ENCODE assay signal across 19 cellular contexts in genomic region chr6:50850860-50851259, GRCh38. TPM values are rescaled to one million over a fixed set of nuclear protein-coding genes. Genes with fewer than 3 reads are reported as not detected.
DNase-seq lines count a peak whose midpoint lies in the region; FAIRE-seq and TF ChIP-seq lines count a peak whose summit lies in the region.
"Had no signal": no experiment of that assay in that cellular context is flagged by ENCODE, and none has a peak within 500 bp of the region (broad histone marks: within the 10 kb centered on the region; RNA-seq: fewer than 3 reads in every experiment).

No MANE protein-coding gene starts in this region.

- no peak overlapping the region for H2AK5ac ChIP-seq in H1 (ENCODE audit: low read depth, low read length)

- H3K9ac ChIP-seq in H1 (replicated peaks in 1 of 4; ENCODE audit: extremely low read depth in 1 of 4, low read depth in 3 of 4, low read length in 3 of 4), result no peak overlapping the region
- H3K9ac ChIP-seq in smooth muscle cell (ENCODE audit: low read depth), result no peak overlapping the region

- H4K20me1 ChIP-seq in H1 (replicated peaks in 1 of 2; ENCODE audit: control insufficient read depth in 1 of 2, insufficient read depth in 2 of 2, low read length in 2 of 2), result peaks cover 3 to 7% of the 10 kb centered on the region in 2 experiments
- H4K20me1 ChIP-seq in smooth muscle cell (ENCODE audit: low read depth), result no peaks in the 10 kb centered on the region

- peak overlapping the region; percentile 19 to 53 (median 38); a peak in 6 of 8 replicates for H3K4me3 ChIP-seq in H1 (ENCODE audit: extremely low read depth in 1 of 4, insufficient read depth in 2 of 4, low read depth in 3 of 4, low read length in 4 of 4)
- H3K4me3 ChIP-seq in mesodermal cell (ENCODE audit: extremely low read depth, insufficient read depth, low read length, poor library complexity, severe bottlenecking), result peak overlapping the region; percentile 28
- peak overlapping the region; percentile 40 for H3K4me3 ChIP-seq in smooth muscle cell

- CTCF ChIA-PET in H1 (lab: Charles Lee; ENCODE audit: partially characterized antibody) (interaction anchor here (0.6 to 2.0 kb wide), 9 partner anchors 8 to 659 kb away, joined by 3 to 8 read pairs (median 4); no protein-coding TSS in a partner anchor), RWPE1 (lab: Yijun Ruan, JAX) (interaction anchor here (0.5 kb wide), 1 partner anchor 31 kb away, joined by 4 read pairs; no protein-coding TSS in a partner anchor)

- H3K4me2 ChIP-seq in H1 (ENCODE audit: insufficient read depth in 1 of 2, low read depth in 2 of 2, low read length in 2 of 2), result peak overlapping the region; percentile 75 to 91
- peak overlapping the region; percentile 86 for H3K4me2 ChIP-seq in smooth muscle cell

- H3K27ac ChIP-seq in H1 (ENCODE audit: low read depth, low read length), result no peak overlapping the region
- no peak overlapping the region for H3K27ac ChIP-seq in mesodermal cell (ENCODE audit: low read depth, low read length, severe bottlenecking)
- no peak overlapping the region for H3K27ac ChIP-seq in smooth muscle cell (ENCODE audit: low read depth)
- no peak overlapping the region for H3K27ac ChIP-seq in RWPE1

- WGBS in H1 (ENCODE audit: extremely low coverage in 1 of 2, insufficient coverage in 1 of 2, insufficient read length in 1 of 2, insufficient replicate concordance in 2 of 2, low coverage in 1 of 2, low lambda C conversion rate in 2 of 2, missing lambda C conversion rate in 1 of 2), 2 experiments, result 3% methylated on average over 16 of the region's 16 CpGs; no CpG with 5 or more reads in 1 of the 2 experiments
- 1 to 3% methylated on average over 14 to 15 of the region's 16 CpGs for WGBS in mesodermal cell (ENCODE audit: insufficient coverage in 2 of 2), 2 experiments
- 4% methylated on average over 16 of the region's 16 CpGs for WGBS in smooth muscle cell (ENCODE audit: low lambda C conversion rate)

- no peaks in the 10 kb centered on the region for H3K79me2 ChIP-seq in H1 (ENCODE audit: control insufficient read depth in 1 of 2, insufficient read depth in 2 of 2, low read length in 2 of 2)
- H3K79me2 ChIP-seq in smooth muscle cell (ENCODE audit: low read depth), result no peaks in the 10 kb centered on the region

- no peak overlapping the region for H3K23ac ChIP-seq in H1 (ENCODE audit: insufficient read length)

- H3K23me2 ChIP-seq in H1 (ENCODE audit: low read depth, low read length), result peaks cover 8% of the 10 kb centered on the region; the same call in 1 of the 2 replicates

- H4K8ac ChIP-seq in H1 (ENCODE audit: extremely low read depth, insufficient read depth, low read length), result no peak overlapping the region

- H4K5ac ChIP-seq in H1 (ENCODE audit: insufficient read length, low read depth, low read length), result no peak overlapping the region

- H3K27ac Mint-ChIP-seq in activated T-helper 2 cell treated with anti-CD3 and anti-CD28 coated beads, Interferon-gamma antibody, Interleukin-2, Interleukin-4, amounts not matched to agents 10 μg/mL and 5 μg/mL and 100 μg/mL, durations not matched to agents 14 hours and 24 hours and 36 hours, result no peak overlapping the region
- H3K27ac Mint-ChIP-seq: activated T-helper 1 cell treated with anti-CD3 and anti-CD28 coated beads, Interleukin-12 subunit alpha, Interleukin-12 subunit beta, Interleukin-2, Interleukin-4 antibody, amounts not matched to agents 30 ng/mL and 10 ng/mL and 1 ng/mL, durations not matched to agents 14 hours and 24 hours and 36 hours had no signal

- POLR2A ChIA-PET in H1 (lab: Charles Lee; ENCODE audit: partially characterized antibody) (no interaction called here), RWPE1 (lab: Yijun Ruan, JAX; ENCODE audit: low non-redundant PET) (no interaction called here)

- no peak overlapping the region for H2BK20ac ChIP-seq in H1 (ENCODE audit: low read length)

- no peak for TF ChIP-seq POLR2A in H1 (IDR thresholded peaks at IDR 0.05; ENCODE audit: control extremely low read depth in 1 of 2, low read depth in 2 of 2, low read length in 2 of 2)

- H2BK15ac ChIP-seq in H1 (ENCODE audit: low read length), result no peak overlapping the region

- H3K27me3 ChIP-seq in H1 (replicated peaks in 1 of 4; ENCODE audit: control insufficient read depth in 3 of 4, extremely low read depth in 1 of 4, insufficient read depth in 3 of 4, low read length in 3 of 4) (peaks cover 63 to 84% (median 71%) of the 10 kb centered on the region in 4 experiments), smooth muscle cell (ENCODE audit: low read depth) (peaks cover 100% of the 10 kb centered on the region)

- H3K4me1 ChIP-seq in H1 (replicated peaks in 1 of 4; ENCODE audit: control insufficient read depth in 3 of 4, insufficient read depth in 4 of 4, low read length in 3 of 4) (peaks cover 20 to 26% (median 24%) of the 10 kb centered on the region in 4 experiments), mesodermal cell (ENCODE audit: control insufficient read depth, insufficient read depth, low read length, poor library complexity, severe bottlenecking) (peaks cover 7% of the 10 kb centered on the region), smooth muscle cell (ENCODE audit: low read depth) (peaks cover 18% of the 10 kb centered on the region)

- no peaks in the 10 kb centered on the region for H3K9me3 ChIP-seq in H1 (ENCODE audit: insufficient read depth in 2 of 2, low read depth in 1 of 2, low read length in 1 of 2)
- H3K9me3 ChIP-seq in mesodermal cell (ENCODE audit: control insufficient read depth, low read length), result no peaks in the 10 kb centered on the region
- H3K9me3 ChIP-seq in smooth muscle cell (replicated peaks; ENCODE audit: low read depth), result no peaks in the 10 kb centered on the region

- no peaks in the 10 kb centered on the region for H3K4me1 Mint-ChIP-seq in activated T-helper 2 cell treated with anti-CD3 and anti-CD28 coated beads, Interferon-gamma antibody, Interleukin-2, Interleukin-4, amounts not matched to agents 10 μg/mL and 5 μg/mL and 100 μg/mL, durations not matched to agents 14 hours and 24 hours and 36 hours (ENCODE audit: low read depth)

- H2BK12ac ChIP-seq in H1 (ENCODE audit: low read depth, low read length), result peak overlapping the region; percentile 35

- H3K18ac ChIP-seq in H1 (ENCODE audit: extremely low read depth, low read length), result no peak overlapping the region

- H3K9me3 Mint-ChIP-seq in activated T-helper 2 cell treated with anti-CD3 and anti-CD28 coated beads, Interferon-gamma antibody, Interleukin-2, Interleukin-4, amounts not matched to agents 10 μg/mL and 5 μg/mL and 100 μg/mL, durations not matched to agents 14 hours and 24 hours and 36 hours, result no peaks in the 10 kb centered on the region

- no peak overlapping the region for H2BK120ac ChIP-seq in H1 (replicated peaks; ENCODE audit: low read depth, low read length)

- H3K79me1 ChIP-seq in H1 (ENCODE audit: low read depth, low read length), result no peaks in the 10 kb centered on the region

- H4K91ac ChIP-seq in H1 (replicated peaks; ENCODE audit: insufficient read length, low read length), result no peak overlapping the region

- no peak overlapping the region for H2BK5ac ChIP-seq in H1 (ENCODE audit: low read depth, low read length)

- H3K36me3 ChIP-seq in H1 (ENCODE audit: control insufficient read depth in 2 of 4, insufficient read depth in 4 of 4, low read length in 3 of 4), result no peaks in the 10 kb centered on the region
- H3K36me3 ChIP-seq in mesodermal cell (ENCODE audit: control insufficient read depth, insufficient read depth, low read length), result no peaks in the 10 kb centered on the region
- H3K36me3 ChIP-seq in smooth muscle cell (ENCODE audit: low read depth), result no peaks in the 10 kb centered on the region

- H3K4ac ChIP-seq in H1 (replicated peaks; ENCODE audit: insufficient read length, low read depth, low read length), result no peak overlapping the region

- intact Hi-C loops in activated T-helper 2 cell treated with anti-CD3 and anti-CD28 coated beads, Interferon-gamma antibody, Interleukin-2, Interleukin-4, amounts not matched to agents 10 μg/mL and 5 μg/mL and 100 μg/mL, durations not matched to agents 14 hours and 24 hours and 36 hours (cut with micrococcal nuclease), result no loop called here

- no peak overlapping the region for H3K4me3 Mint-ChIP-seq in activated T-helper 2 cell treated with anti-CD3 and anti-CD28 coated beads, Interferon-gamma antibody, Interleukin-2, Interleukin-4, amounts not matched to agents 10 μg/mL and 5 μg/mL and 100 μg/mL, durations not matched to agents 14 hours and 24 hours and 36 hours (ENCODE audit: low read depth)
- H3K4me3 Mint-ChIP-seq: activated T-helper 1 cell treated with anti-CD3 and anti-CD28 coated beads, Interleukin-12 subunit alpha, Interleukin-12 subunit beta, Interleukin-2, Interleukin-4 antibody, amounts not matched to agents 30 ng/mL and 10 ng/mL and 1 ng/mL, durations not matched to agents 14 hours and 24 hours and 36 hours had no signal

- FAIRE-seq in H1 (lab: Jason Lieb, UNC), result no peak
- FAIRE-seq: GM18507 had no signal

- H3F3A ChIP-seq in smooth muscle cell (ENCODE audit: low read depth), result no peaks in the 10 kb centered on the region

- no peak overlapping the region for H3K14ac ChIP-seq in H1 (ENCODE audit: insufficient read length)

- no peaks in the 10 kb centered on the region for H3K36me3 Mint-ChIP-seq in activated T-helper 2 cell treated with anti-CD3 and anti-CD28 coated beads, Interferon-gamma antibody, Interleukin-2, Interleukin-4, amounts not matched to agents 10 μg/mL and 5 μg/mL and 100 μg/mL, durations not matched to agents 14 hours and 24 hours and 36 hours (ENCODE audit: low read depth)

- no peak for TF ChIP-seq RAD21 in H1 (IDR thresholded peaks at IDR 0.05 in 1 of 2, conservative IDR thresholded peaks at IDR 0.05 in 1 of 2; ENCODE audit: low read depth in 2 of 2, low read length in 2 of 2)

- no peak for TF ChIP-seq CTCF in H1 (IDR thresholded peaks at IDR 0.05; ENCODE audit: control extremely low read depth in 1 of 3, insufficient read depth in 1 of 3, low read depth in 1 of 3, low read length in 3 of 3)
- TF ChIP-seq CTCF in smooth muscle cell (IDR thresholded peaks at IDR 0.05; ENCODE audit: borderline replicate concordance, insufficient read depth, poor library complexity, severe bottlenecking), result no peak
- no peak for TF ChIP-seq CTCF in RWPE1 (conservative IDR thresholded peaks at IDR 0.05; ENCODE audit: low read depth)

- peaks cover 61% of the 10 kb centered on the region for H3K27me3 Mint-ChIP-seq in activated T-helper 2 cell treated with anti-CD3 and anti-CD28 coated beads, Interferon-gamma antibody, Interleukin-2, Interleukin-4, amounts not matched to agents 10 μg/mL and 5 μg/mL and 100 μg/mL, durations not matched to agents 14 hours and 24 hours and 36 hours (ENCODE audit: low read depth)

- no peak for TF ChIP-seq EP300 in H1 (IDR thresholded peaks at IDR 0.05; ENCODE audit: borderline replicate concordance in 1 of 2, low read depth in 2 of 2, low read length in 2 of 2)

- DNase-seq in DMS53 (lab: John Stamatoyannopoulos, UW), result peak; percentile 55
- DNase-seq in DMS53 treated with DMSO at 0.1 percent for 48 hours (lab: John Stamatoyannopoulos, UW; ENCODE audit: unreplicated experiment), result no peak
- no peak for DNase-seq in H1 (ENCODE audit: low read depth in 1 of 2, low spot score in 2 of 2)
- no peak for DNase-seq in smooth muscle cell (lab: John Stamatoyannopoulos, UW; ENCODE audit: unreplicated experiment)
- no peak for DNase-seq in DMS 273 (lab: John Stamatoyannopoulos, UW; ENCODE audit: unreplicated experiment)
- no peak for DNase-seq in activated T-helper 2 cell treated with anti-CD3 and anti-CD28 coated beads, Interferon-gamma antibody, Interleukin-2, Interleukin-4, amounts not matched to agents 10 μg/mL and 5 μg/mL and 100 μg/mL, durations not matched to agents 14 hours and 24 hours and 36 hours (ENCODE audit: low spot score)
- DNase-seq in RWPE1 (ENCODE audit: low spot score), result no peak
- DNase-seq: 8988T; activated CD4-positive, alpha-beta T cell treated with anti-CD3 and anti-CD28 coated beads, Interleukin-2, amount 50 U/mL, for 4 hours; COR-L47; foreskin fibroblast; KG1; NCI-H1694; NCI-H524; stimulated activated naive CD4-positive, alpha-beta T cell treated with Interleukin-2 at 50 U/mL for 16 hours; T-helper 9 cell had no signal

- H3K56ac ChIP-seq in H1 (replicated peaks; ENCODE audit: insufficient read length, low read depth, low read length), result no peak overlapping the region

- H2AFZ ChIP-seq in H1 (ENCODE audit: low read length), result no peak overlapping the region
- peak overlapping the region; percentile 29 for H2AFZ ChIP-seq in smooth muscle cell (ENCODE audit: low read depth)

RNA-seq across cellular contexts. Expression of gene TFAP2B, which starts 32.2 kb away (rescaled TPM):
- total RNA-seq in H1 (2021; fragmentation: NEBNext Ultra II Directional; extraction: Animal tissue kit (Norgen Biotek cat#: 25700)), result not detected in 2 replicates
- polyA plus RNA-seq in H1 (2011; rRNA removed) (0.05 TPM in 1 of 2 replicates, not detected in the other), smooth muscle cell (not detected in 2 replicates)
- polyA plus RNA-seq in H1 (2011; cell fraction: cytosol; rRNA removed), result 0.01 TPM
- 0.01 TPM for polyA plus RNA-seq in H1 (2011; cell fraction: nucleus; rRNA removed)
- polyA plus RNA-seq in H1 (2012, experiment 1 of 2), result 0.05 to 0.17 TPM (median 0.16 TPM) in 3 of 4 replicates, not detected in the other
- 0.03 TPM for polyA plus RNA-seq in H1 (2012, experiment 2 of 2)
- polyA plus RNA-seq in H1 (2013, experiment 1 of 2), result not detected
- not detected for polyA plus RNA-seq in H1 (2013, experiment 2 of 2)
- 0.09 TPM in 1 of 2 replicates, not detected in the other for polyA minus RNA-seq in H1 (2011; rRNA and poly(A)+ RNA removed)
- not detected for polyA minus RNA-seq in H1 (2011; cell fraction: cytosol; rRNA and poly(A)+ RNA removed)
- not detected for polyA minus RNA-seq in H1 (2011; cell fraction: nucleus; rRNA and poly(A)+ RNA removed)
- 3.1 TPM for polyA plus RNA-seq in mesodermal cell (2013, experiment 1 of 2)
- 2.0 TPM for polyA plus RNA-seq in mesodermal cell (2013, experiment 2 of 2)
- total RNA-seq in smooth muscle cell, result not detected in 2 replicates
- not detected in 2 replicates for total RNA-seq in activated T-helper 2 cell treated with anti-CD3 and anti-CD28 coated beads, Interferon-gamma antibody, Interleukin-2, Interleukin-4, amounts not matched to agents 10 μg/mL and 5 μg/mL and 100 μg/mL, durations not matched to agents 14 hours and 24 hours and 36 hours
- total RNA-seq: activated T-helper 1 cell treated with anti-CD3 and anti-CD28 coated beads, Interleukin-12 subunit alpha, Interleukin-12 subunit beta, Interleukin-2, Interleukin-4 antibody, amounts not matched to agents 30 ng/mL and 10 ng/mL and 1 ng/mL, durations not matched to agents 14 hours and 24 hours and 36 hours had no signal
